In genomic region chr9:131020862-131021261, GRCh38 we compare ENCODE assay signal across 21 cellular contexts. TPM values are rescaled to one million over a fixed set of nuclear protein-coding genes. Genes with fewer than 3 reads are reported as not detected.
DNase-seq lines count a peak whose midpoint lies in the region; ATAC-seq and TF ChIP-seq lines count a peak whose summit lies in the region.
"Had no signal": no experiment of that assay in that cellular context is flagged by ENCODE, and none has a peak within 500 bp of the region (broad histone marks: within the 10 kb centered on the region; RNA-seq: fewer than 3 reads in every experiment).

No MANE protein-coding gene starts in this region.

- TF ChIP-seq CTCF in smooth muscle cell (IDR thresholded peaks at IDR 0.05; ENCODE audit: borderline replicate concordance, insufficient read depth, poor library complexity, severe bottlenecking) (no peak), Peyer's patch (IDR thresholded peaks at IDR 0.05) (no peak)

- H2AK5ac ChIP-seq in mesenchymal stem cell (ENCODE audit: low read length, severe bottlenecking), result no peak overlapping the region

- H3K9me3 ChIP-seq in GM23248 (ENCODE audit: low read depth) (no peaks in the 10 kb centered on the region), mesenchymal stem cell (ENCODE audit: control insufficient read depth, low read length) (peaks cover 17% of the 10 kb centered on the region), smooth muscle cell (replicated peaks; ENCODE audit: low read depth) (no peaks in the 10 kb centered on the region), Peyer's patch (no peaks in the 10 kb centered on the region)

- H3K9ac ChIP-seq in GM23248, result 0 out of 2 replicates have a peak overlapping the region, but pooled peaks have one; percentile 6
- H3K9ac ChIP-seq in mesenchymal stem cell (ENCODE audit: low read length), result peak overlapping the region; percentile 23
- H3K9ac ChIP-seq in smooth muscle cell (ENCODE audit: low read depth), result peak overlapping the region; percentile 46
- H3K9ac ChIP-seq: KMS-11 had no signal

- H2AFZ ChIP-seq in GM23248, result peak overlapping the region; percentile 8; the same call in 1 of the 2 replicates
- no peak overlapping the region for H2AFZ ChIP-seq in mesenchymal stem cell (ENCODE audit: low read depth, low read length)
- no peak overlapping the region for H2AFZ ChIP-seq in smooth muscle cell (ENCODE audit: low read depth)

- H3K4me1 ChIP-seq in GM23248 (ENCODE audit: insufficient read depth) (no peaks in the 10 kb centered on the region), mesenchymal stem cell (ENCODE audit: control insufficient read depth, insufficient read depth, low read depth, low read length) (peaks cover 5% of the 10 kb centered on the region), smooth muscle cell (ENCODE audit: low read depth) (no peaks in the 10 kb centered on the region), Peyer's patch (no peaks in the 10 kb centered on the region)

- peaks cover 22% of the 10 kb centered on the region for H3F3A ChIP-seq in GM23248 (ENCODE audit: insufficient read depth)
- H3F3A ChIP-seq in smooth muscle cell (ENCODE audit: low read depth), result no peaks in the 10 kb centered on the region

- H3K27me3 ChIP-seq in GM23248 (replicated peaks; ENCODE audit: insufficient read depth), result peaks cover 19% of the 10 kb centered on the region
- peaks cover 42 to 56% of the 10 kb centered on the region in 2 experiments for H3K27me3 ChIP-seq in mesenchymal stem cell (ENCODE audit: control insufficient read depth in 1 of 2, insufficient read depth in 1 of 2, low read length in 2 of 2)
- H3K27me3 ChIP-seq in smooth muscle cell (ENCODE audit: low read depth), result no peaks in the 10 kb centered on the region
- H3K27me3 ChIP-seq in Peyer's patch, result no peaks in the 10 kb centered on the region

- no peaks in the 10 kb centered on the region for H3K79me2 ChIP-seq in GM23248 (ENCODE audit: insufficient read depth)
- H3K79me2 ChIP-seq in smooth muscle cell (ENCODE audit: low read depth), result peaks cover 26% of the 10 kb centered on the region

- ATAC-seq in GM19395 (IDR thresholded peaks at IDR 0.05; ENCODE audit: unreplicated experiment) (no peak), GM19452 (IDR thresholded peaks at IDR 0.05; ENCODE audit: unreplicated experiment) (no peak), GM21619 (IDR thresholded peaks at IDR 0.05; ENCODE audit: unreplicated experiment) (no peak)
- ATAC-seq: Panc1 had no signal

- H2BK12ac ChIP-seq in mesenchymal stem cell (ENCODE audit: low read length in 2 of 2), result no peak overlapping the region

- H3K4me3 ChIP-seq in GM23248 (no peak overlapping the region), mesenchymal stem cell (ENCODE audit: insufficient read depth in 1 of 2, low read depth in 1 of 2, low read length in 2 of 2) (no peak overlapping the region), smooth muscle cell (no peak overlapping the region), Peyer's patch (no peak overlapping the region)

- no peak for TF ChIP-seq POLR2A in Peyer's patch (IDR thresholded peaks at IDR 0.05)

- H3K36me3 ChIP-seq in GM23248 (ENCODE audit: low read depth) (no peaks in the 10 kb centered on the region), mesenchymal stem cell (ENCODE audit: control insufficient read depth in 1 of 2, insufficient read depth in 2 of 2, low read depth in 1 of 2, low read length in 2 of 2) (no peaks in the 10 kb centered on the region), smooth muscle cell (ENCODE audit: low read depth) (no peaks in the 10 kb centered on the region), Peyer's patch (no peaks in the 10 kb centered on the region)

- no peak overlapping the region for H2BK120ac ChIP-seq in mesenchymal stem cell (ENCODE audit: low read depth, low read length)

- no peak overlapping the region for H3K18ac ChIP-seq in mesenchymal stem cell (ENCODE audit: low read depth in 1 of 2, low read length in 2 of 2)

- H4K91ac ChIP-seq in mesenchymal stem cell (ENCODE audit: low read length), result no peak overlapping the region

- H3K27ac ChIP-seq in GM23248 (peak overlapping the region; percentile 32), mesenchymal stem cell (ENCODE audit: low read length, poor library complexity, severe bottlenecking) (no peak overlapping the region), smooth muscle cell (ENCODE audit: low read depth) (peak overlapping the region; percentile 85), Peyer's patch (no peak overlapping the region)
- H3K27ac ChIP-seq: KMS-11 had no signal

- no peak overlapping the region for H4K8ac ChIP-seq in mesenchymal stem cell (ENCODE audit: low read length)

- H4K20me1 ChIP-seq in GM23248 (ENCODE audit: insufficient read depth), result no peaks in the 10 kb centered on the region
- H4K20me1 ChIP-seq in smooth muscle cell (ENCODE audit: low read depth), result no peaks in the 10 kb centered on the region

- H3K9me2 ChIP-seq in GM23248 (ENCODE audit: insufficient read depth), result no peaks in the 10 kb centered on the region

- H3K4me2 ChIP-seq in GM23248 (ENCODE audit: unreplicated experiment) (no peak overlapping the region), mesenchymal stem cell (ENCODE audit: low read length, poor library complexity, severe bottlenecking) (no peak overlapping the region), smooth muscle cell (peak overlapping the region; percentile 61)
- H3K4me2 ChIP-seq: KMS-11 had no signal

- no peak overlapping the region for H3K4ac ChIP-seq in mesenchymal stem cell (ENCODE audit: low read depth in 1 of 2, low read length in 2 of 2)

- no peaks in the 10 kb centered on the region for H3K79me1 ChIP-seq in mesenchymal stem cell (replicated peaks; ENCODE audit: low read length, poor library complexity, severe bottlenecking)

- H2BK15ac ChIP-seq in mesenchymal stem cell (ENCODE audit: low read depth, poor library complexity, severe bottlenecking), result no peak overlapping the region

- 4 to 6% methylated on average over 7 of the region's 7 CpGs for WGBS in GM23248 (ENCODE audit: low coverage in 1 of 2, low lambda C conversion rate in 2 of 2, missing lambda C conversion rate in 2 of 2), 2 experiments
- WGBS in mesenchymal stem cell, result 85% methylated on average over 6 of the region's 7 CpGs
- 31% methylated on average over 7 of the region's 7 CpGs for WGBS in smooth muscle cell (ENCODE audit: low lambda C conversion rate)

- DNase-seq in GM23248 (peak; percentile 43), fibroblast of gingiva (ENCODE audit: low read depth) (peak; percentile 78), mesenchymal stem cell (peak; percentile 16), smooth muscle cell (lab: John Stamatoyannopoulos, UW; ENCODE audit: unreplicated experiment) (no peak), Peyer's patch (no peak)
- DNase-seq: H7; NCI-H1105; NCI-H146; NCI-H2029; NCI-H2227 treated with DMSO at 0.1 percent for 48 hours; NCI-H524; NCI-H774; NK-92 treated with Interleukin-12 subunit alpha and Interleukin-12 subunit beta, amount 100 ng/mL, for 24 hours had no signal

- no peak overlapping the region for H3K14ac ChIP-seq in mesenchymal stem cell (ENCODE audit: low read length in 2 of 2)

- in situ Hi-C loops in GM23248 (cut with MboI), result no loop called here

- no peak overlapping the region for H2BK5ac ChIP-seq in mesenchymal stem cell (ENCODE audit: low read depth, low read length, poor library complexity, severe bottlenecking)

- no peak overlapping the region for H3K23ac ChIP-seq in mesenchymal stem cell (ENCODE audit: low read length in 2 of 2)

RNA-seq across cellular contexts. Expression of gene LAMC3, which starts 11.9 kb away (rescaled TPM):
- not detected in 2 replicates for total RNA-seq in GM23248 (2014; rRNA removed; shearing (Covaris generic))
- polyA plus RNA-seq in GM23248 (2016; fragmentation: Nextera tagmentation; extraction: Ambion mirVana) (not detected in 2 replicates), smooth muscle cell (49.0 and 72.0 TPM in 2 replicates)
- 0.48 TPM for polyA plus RNA-seq in mesenchymal stem cell (2013, experiment 1 of 2)
- 0.71 TPM for polyA plus RNA-seq in mesenchymal stem cell (2013, experiment 2 of 2)
- total RNA-seq in smooth muscle cell (21.3 and 26.9 TPM in 2 replicates), Peyer's patch (1 to 10 TPM in 3 of 4 donors, not detected in 1; 1.6 to 4.1 (median 3.9) TPM)
- total RNA-seq: HFFc6 had no signal
- polyA plus RNA-seq: AG04450, CD14-positive monocyte had no signal

Comparison
In these comparisons a context has a peak if more than half of its experiments do, and no peak if none do; other contexts are left out.
1. DNase-seq: peak in GM23248 (single experiment), fibroblast of gingiva (single experiment) and mesenchymal stem cell (single experiment); none in smooth muscle cell (single experiment) and Peyer's patch (0 of 3).
2. H3K27ac ChIP-seq: peak in GM23248 (single experiment) and smooth muscle cell (single experiment); none in mesenchymal stem cell (single experiment) and Peyer's patch (0 of 4).
3. Peak in every context shown above with its lines, with median percentiles within 50 percentile points of each other: H3K9ac ChIP-seq.